In the genomic region with DNA sequence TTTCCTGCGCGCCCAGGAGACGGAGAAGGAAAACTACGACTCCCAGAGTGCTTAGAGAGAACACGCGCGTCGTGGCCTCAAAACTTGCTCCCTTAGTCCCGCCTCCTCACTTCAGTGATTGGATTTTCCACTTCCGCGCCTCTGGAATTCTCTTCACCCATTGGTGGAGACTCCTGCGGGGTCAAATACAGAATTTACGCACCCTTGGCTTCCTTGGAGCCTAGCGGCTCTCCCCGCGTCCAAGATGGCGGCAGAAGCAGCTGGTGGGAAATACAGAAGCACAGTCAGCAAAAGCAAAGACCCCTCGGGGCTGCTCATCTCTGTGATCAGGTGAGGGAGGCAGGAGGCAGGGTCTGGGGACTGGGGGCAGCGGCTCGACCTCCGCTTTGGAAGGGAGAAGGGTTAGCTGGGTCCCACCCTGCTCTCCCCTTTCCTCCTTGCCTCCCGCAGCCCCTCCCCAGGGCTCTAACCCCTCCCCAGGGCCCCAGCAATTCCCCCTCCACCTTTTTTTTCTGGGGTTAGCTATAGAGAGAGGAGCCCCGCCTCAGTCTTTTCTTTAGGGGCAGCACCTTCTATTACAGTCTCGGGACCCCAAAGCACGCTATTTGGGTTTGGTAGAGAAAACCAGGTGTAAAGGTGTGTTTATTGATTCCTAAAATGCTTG, we compare ENCODE assay signal across 1 cellular context.
TF ChIP-seq lines count a peak whose summit lies in the region.

Gene EXOC4, plus strand, starts transcription at position 221 of the 664 bp plus-strand sequence.

TF ChIP-seq in HepG2, 621 proteins besides CTCF, POLR2A, EP300 and RAD21 (continued from another document and continues in another):
- TF ChIP-seq, protein P1, sequence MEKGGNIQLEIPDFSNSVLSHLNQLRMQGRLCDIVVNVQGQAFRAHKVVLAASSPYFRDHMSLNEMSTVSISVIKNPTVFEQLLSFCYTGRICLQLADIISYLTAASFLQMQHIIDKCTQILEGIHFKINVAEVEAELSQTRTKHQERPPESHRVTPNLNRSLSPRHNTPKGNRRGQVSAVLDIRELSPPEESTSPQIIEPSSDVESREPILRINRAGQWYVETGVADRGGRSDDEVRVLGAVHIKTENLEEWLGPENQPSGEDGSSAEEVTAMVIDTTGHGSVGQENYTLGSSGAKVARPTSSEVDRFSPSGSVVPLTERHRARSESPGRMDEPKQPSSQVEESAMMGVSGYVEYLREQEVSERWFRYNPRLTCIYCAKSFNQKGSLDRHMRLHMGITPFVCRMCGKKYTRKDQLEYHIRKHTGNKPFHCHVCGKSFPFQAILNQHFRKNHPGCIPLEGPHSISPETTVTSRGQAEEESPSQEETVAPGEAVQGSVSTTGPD (CRISPR knock-in tag; IDR thresholded peaks at IDR 0.05) = no peak
- TF ChIP-seq, protein P2, sequence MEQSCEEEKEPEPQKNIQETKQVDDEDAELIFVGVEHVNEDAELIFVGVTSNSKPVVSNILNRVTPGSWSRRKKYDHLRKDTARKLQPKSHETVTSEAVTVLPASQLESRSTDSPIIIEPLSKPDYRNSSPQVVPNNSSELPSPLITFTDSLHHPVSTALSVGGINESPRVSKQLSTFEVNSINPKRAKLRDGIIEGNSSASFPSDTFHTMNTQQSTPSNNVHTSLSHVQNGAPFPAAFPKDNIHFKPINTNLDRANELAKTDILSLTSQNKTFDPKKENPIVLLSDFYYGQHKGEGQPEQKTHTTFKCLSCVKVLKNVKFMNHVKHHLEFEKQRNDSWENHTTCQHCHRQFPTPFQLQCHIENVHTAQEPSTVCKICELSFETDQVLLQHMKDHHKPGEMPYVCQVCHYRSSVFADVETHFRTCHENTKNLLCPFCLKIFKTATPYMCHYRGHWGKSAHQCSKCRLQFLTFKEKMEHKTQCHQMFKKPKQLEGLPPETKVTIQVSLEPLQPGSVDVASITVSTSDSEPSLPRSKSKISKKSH (CRISPR knock-in tag; IDR thresholded peaks at IDR 0.05; ENCODE audit: borderline replicate concordance) = peak; percentile 66; the same call in 1 of the 2 replicates
- TF ChIP-seq TRIM24 (CRISPR knock-in tag; IDR thresholded peaks at IDR 0.05) (no peak), ZNF781 (CRISPR knock-in tag; IDR thresholded peaks at IDR 0.05; ENCODE audit: borderline replicate concordance, not compliant biosample characterization) (no peak), ZNF362 (CRISPR knock-in tag; IDR thresholded peaks at IDR 0.05; ENCODE audit: borderline replicate concordance) (no peak), MAFF (IDR thresholded peaks at IDR 0.05; ENCODE audit: low read depth, low read length) (peak; percentile 89), KLF9 (CRISPR knock-in tag; IDR thresholded peaks at IDR 0.05; ENCODE audit: low read depth) (no peak), NFYB (CRISPR knock-in tag; IDR thresholded peaks at IDR 0.05) (peak; percentile 98), AHDC1 (CRISPR knock-in tag; IDR thresholded peaks at IDR 0.05; ENCODE audit: borderline replicate concordance) (no peak), ISL2 (CRISPR knock-in tag; IDR thresholded peaks at IDR 0.05) (peak; percentile 14; the same call in 1 of the 2 replicates), PHF8 (CRISPR knock-in tag; IDR thresholded peaks at IDR 0.05) (peak; percentile 76), ZNF800 (CRISPR knock-in tag; IDR thresholded peaks at IDR 0.05) (no peak), FOXM1 (CRISPR knock-in tag; IDR thresholded peaks at IDR 0.05) (no peak), RBAK (CRISPR knock-in tag; IDR thresholded peaks at IDR 0.05) (no peak), ZBTB8A (CRISPR knock-in tag; IDR thresholded peaks at IDR 0.05; ENCODE audit: borderline replicate concordance, low read depth) (no peak), U2AF2 (IDR thresholded peaks at IDR 0.05; ENCODE audit: low read depth, low read length) (no peak), ZNF256 (CRISPR knock-in tag; conservative IDR thresholded peaks at IDR 0.05) (no peak), NFE2 (CRISPR knock-in tag; IDR thresholded peaks at IDR 0.05) (no peak), HBP1 (CRISPR knock-in tag; IDR thresholded peaks at IDR 0.05; ENCODE audit: low read depth) (no peak), ZKSCAN8 (CRISPR knock-in tag; IDR thresholded peaks at IDR 0.05; ENCODE audit: borderline replicate concordance) (no peak), SMAD1 (CRISPR knock-in tag; IDR thresholded peaks at IDR 0.05; ENCODE audit: borderline replicate concordance, low read depth) (no peak), JUND (CRISPR knock-in tag; IDR thresholded peaks at IDR 0.05) (no peak), KDM5B (CRISPR knock-in tag; IDR thresholded peaks at IDR 0.05; ENCODE audit: borderline replicate concordance) (peak; percentile 45; the same call in 1 of the 2 replicates), ARNT (IDR thresholded peaks at IDR 0.05) (no peak), ZNF350 (CRISPR knock-in tag; IDR thresholded peaks at IDR 0.05; ENCODE audit: borderline replicate concordance, low read depth) (peak; percentile 36; the same call in 1 of the 2 replicates), ZNF777 (CRISPR knock-in tag; IDR thresholded peaks at IDR 0.05) (no peak), AKAP8 (CRISPR knock-in tag; IDR thresholded peaks at IDR 0.05) (no peak), ZFX (CRISPR knock-in tag; IDR thresholded peaks at IDR 0.05; ENCODE audit: low read depth) (peak; percentile 43; the same call in 1 of the 2 replicates), ZFP82 (CRISPR knock-in tag; IDR thresholded peaks at IDR 0.05; ENCODE audit: borderline replicate concordance) (no peak), CENPT (CRISPR knock-in tag; IDR thresholded peaks at IDR 0.05; ENCODE audit: low read depth) (no peak)
- TF ChIP-seq, protein P3, sequence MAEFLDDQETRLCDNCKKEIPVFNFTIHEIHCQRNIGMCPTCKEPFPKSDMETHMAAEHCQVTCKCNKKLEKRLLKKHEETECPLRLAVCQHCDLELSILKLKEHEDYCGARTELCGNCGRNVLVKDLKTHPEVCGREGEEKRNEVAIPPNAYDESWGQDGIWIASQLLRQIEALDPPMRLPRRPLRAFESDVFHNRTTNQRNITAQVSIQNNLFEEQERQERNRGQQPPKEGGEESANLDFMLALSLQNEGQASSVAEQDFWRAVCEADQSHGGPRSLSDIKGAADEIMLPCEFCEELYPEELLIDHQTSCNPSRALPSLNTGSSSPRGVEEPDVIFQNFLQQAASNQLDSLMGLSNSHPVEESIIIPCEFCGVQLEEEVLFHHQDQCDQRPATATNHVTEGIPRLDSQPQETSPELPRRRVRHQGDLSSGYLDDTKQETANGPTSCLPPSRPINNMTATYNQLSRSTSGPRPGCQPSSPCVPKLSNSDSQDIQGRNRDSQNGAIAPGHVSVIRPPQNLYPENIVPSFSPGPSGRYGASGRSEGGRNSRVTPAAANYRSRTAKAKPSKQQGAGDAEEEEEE (CRISPR knock-in tag; IDR thresholded peaks at IDR 0.05; ENCODE audit: borderline replicate concordance) = no peak
- TF ChIP-seq, protein P4, sequence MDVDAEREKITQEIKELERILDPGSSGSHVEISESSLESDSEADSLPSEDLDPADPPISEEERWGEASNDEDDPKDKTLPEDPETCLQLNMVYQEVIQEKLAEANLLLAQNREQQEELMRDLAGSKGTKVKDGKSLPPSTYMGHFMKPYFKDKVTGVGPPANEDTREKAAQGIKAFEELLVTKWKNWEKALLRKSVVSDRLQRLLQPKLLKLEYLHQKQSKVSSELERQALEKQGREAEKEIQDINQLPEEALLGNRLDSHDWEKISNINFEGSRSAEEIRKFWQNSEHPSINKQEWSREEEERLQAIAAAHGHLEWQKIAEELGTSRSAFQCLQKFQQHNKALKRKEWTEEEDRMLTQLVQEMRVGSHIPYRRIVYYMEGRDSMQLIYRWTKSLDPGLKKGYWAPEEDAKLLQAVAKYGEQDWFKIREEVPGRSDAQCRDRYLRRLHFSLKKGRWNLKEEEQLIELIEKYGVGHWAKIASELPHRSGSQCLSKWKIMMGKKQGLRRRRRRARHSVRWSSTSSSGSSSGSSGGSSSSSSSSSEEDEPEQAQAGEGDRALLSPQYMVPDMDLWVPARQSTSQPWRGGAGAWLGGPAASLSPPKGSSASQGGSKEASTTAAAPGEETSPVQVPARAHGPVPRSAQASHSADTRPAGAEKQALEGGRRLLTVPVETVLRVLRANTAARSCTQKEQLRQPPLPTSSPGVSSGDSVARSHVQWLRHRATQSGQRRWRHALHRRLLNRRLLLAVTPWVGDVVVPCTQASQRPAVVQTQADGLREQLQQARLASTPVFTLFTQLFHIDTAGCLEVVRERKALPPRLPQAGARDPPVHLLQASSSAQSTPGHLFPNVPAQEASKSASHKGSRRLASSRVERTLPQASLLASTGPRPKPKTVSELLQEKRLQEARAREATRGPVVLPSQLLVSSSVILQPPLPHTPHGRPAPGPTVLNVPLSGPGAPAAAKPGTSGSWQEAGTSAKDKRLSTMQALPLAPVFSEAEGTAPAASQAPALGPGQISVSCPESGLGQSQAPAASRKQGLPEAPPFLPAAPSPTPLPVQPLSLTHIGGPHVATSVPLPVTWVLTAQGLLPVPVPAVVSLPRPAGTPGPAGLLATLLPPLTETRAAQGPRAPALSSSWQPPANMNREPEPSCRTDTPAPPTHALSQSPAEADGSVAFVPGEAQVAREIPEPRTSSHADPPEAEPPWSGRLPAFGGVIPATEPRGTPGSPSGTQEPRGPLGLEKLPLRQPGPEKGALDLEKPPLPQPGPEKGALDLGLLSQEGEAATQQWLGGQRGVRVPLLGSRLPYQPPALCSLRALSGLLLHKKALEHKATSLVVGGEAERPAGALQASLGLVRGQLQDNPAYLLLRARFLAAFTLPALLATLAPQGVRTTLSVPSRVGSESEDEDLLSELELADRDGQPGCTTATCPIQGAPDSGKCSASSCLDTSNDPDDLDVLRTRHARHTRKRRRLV (CRISPR knock-in tag; IDR thresholded peaks at IDR 0.05) = no peak
- TF ChIP-seq, protein P5, sequence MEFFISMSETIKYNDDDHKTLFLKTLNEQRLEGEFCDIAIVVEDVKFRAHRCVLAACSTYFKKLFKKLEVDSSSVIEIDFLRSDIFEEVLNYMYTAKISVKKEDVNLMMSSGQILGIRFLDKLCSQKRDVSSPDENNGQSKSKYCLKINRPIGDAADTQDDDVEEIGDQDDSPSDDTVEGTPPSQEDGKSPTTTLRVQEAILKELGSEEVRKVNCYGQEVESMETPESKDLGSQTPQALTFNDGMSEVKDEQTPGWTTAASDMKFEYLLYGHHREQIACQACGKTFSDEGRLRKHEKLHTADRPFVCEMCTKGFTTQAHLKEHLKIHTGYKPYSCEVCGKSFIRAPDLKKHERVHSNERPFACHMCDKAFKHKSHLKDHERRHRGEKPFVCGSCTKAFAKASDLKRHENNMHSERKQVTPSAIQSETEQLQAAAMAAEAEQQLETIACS (CRISPR knock-in tag; IDR thresholded peaks at IDR 0.05) = no peak
